Comparison of ENCODE assay signal across 1 cellular context in the genomic region with DNA sequence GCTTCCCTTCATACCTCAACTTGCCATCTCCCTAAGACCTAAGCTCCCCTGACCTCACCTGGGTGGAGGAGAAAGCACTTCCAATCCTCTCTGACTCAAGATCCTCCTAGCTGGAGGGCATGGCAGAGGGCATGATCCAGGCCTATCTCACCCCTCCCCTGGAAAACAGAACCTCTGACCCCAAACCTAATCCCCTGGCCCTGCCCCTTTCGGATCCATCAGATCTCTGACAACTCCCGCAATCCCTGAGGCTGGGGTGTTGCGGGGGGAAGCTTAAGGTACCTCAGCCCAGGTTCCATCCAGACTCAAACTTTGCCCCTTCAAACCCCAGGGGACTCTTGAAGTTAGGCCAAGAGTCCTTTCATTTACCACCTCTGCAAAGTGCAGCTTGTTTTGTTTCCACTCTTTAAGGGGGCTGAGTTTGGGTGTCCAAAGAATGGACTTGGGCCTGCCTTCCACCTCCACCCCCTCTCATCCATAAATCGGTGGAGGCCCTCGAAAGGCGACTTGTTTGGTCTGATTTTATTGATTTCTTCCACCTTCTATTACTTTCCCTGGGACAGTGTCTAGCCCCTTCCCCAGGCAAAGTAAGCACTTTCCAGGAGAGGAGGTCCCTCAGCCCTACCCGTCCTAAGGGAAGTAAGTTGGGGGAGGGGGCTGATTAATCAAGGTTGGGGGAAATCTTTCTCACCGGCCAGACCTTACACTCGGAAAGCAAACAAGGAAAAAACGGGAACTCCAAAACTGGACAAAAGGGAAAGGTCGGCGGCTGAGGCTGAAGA.
A peak's percentile ranks its signal among the peaks of the same experiment; 100 is the strongest.
TF ChIP-seq lines count a peak whose summit lies in the region.

No MANE protein-coding gene starts in this region.

TF ChIP-seq in HepG2, 621 proteins besides CTCF, POLR2A, EP300 and RAD21 (continues in another document):
- TF ChIP-seq, protein P1, sequence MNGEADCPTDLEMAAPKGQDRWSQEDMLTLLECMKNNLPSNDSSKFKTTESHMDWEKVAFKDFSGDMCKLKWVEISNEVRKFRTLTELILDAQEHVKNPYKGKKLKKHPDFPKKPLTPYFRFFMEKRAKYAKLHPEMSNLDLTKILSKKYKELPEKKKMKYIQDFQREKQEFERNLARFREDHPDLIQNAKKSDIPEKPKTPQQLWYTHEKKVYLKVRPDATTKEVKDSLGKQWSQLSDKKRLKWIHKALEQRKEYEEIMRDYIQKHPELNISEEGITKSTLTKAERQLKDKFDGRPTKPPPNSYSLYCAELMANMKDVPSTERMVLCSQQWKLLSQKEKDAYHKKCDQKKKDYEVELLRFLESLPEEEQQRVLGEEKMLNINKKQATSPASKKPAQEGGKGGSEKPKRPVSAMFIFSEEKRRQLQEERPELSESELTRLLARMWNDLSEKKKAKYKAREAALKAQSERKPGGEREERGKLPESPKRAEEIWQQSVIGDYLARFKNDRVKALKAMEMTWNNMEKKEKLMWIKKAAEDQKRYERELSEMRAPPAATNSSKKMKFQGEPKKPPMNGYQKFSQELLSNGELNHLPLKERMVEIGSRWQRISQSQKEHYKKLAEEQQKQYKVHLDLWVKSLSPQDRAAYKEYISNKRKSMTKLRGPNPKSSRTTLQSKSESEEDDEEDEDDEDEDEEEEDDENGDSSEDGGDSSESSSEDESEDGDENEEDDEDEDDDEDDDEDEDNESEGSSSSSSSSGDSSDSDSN (CRISPR knock-in tag; IDR thresholded peaks at IDR 0.05): peak; percentile 18; the same call in 1 of the 2 replicates
- TF ChIP-seq HMGA1 (CRISPR knock-in tag; conservative IDR thresholded peaks at IDR 0.05) (no peak), TAF1 (CRISPR knock-in tag; IDR thresholded peaks at IDR 0.05) (0 out of 2 replicates have a peak, but pooled peaks have one; percentile 7), KMT2B (CRISPR knock-in tag; IDR thresholded peaks at IDR 0.05) (no peak), ZNF451 (CRISPR knock-in tag; IDR thresholded peaks at IDR 0.05) (no peak; the same call in 1 of the 2 replicates), SALL1 (CRISPR knock-in tag; IDR thresholded peaks at IDR 0.05) (0 out of 2 replicates have a peak, but pooled peaks have one; percentile 47), GZF1 (CRISPR knock-in tag; IDR thresholded peaks at IDR 0.05) (no peak), GPN1 (CRISPR knock-in tag; IDR thresholded peaks at IDR 0.05; ENCODE audit: borderline replicate concordance) (no peak), ZNF75D (CRISPR knock-in tag; IDR thresholded peaks at IDR 0.05; ENCODE audit: borderline replicate concordance) (0 out of 2 replicates have a peak, but pooled peaks have one; percentile 67), HDAC1 (CRISPR knock-in tag; IDR thresholded peaks at IDR 0.05) (0 out of 2 replicates have a peak, but pooled peaks have one; percentile 17), DNMT1 (CRISPR knock-in tag; IDR thresholded peaks at IDR 0.05) (peak; percentile 46; the same call in 1 of the 2 replicates), NR1H2 (CRISPR knock-in tag; IDR thresholded peaks at IDR 0.05; ENCODE audit: borderline replicate concordance, low read depth) (no peak), ZNF850 (CRISPR knock-in tag; conservative IDR thresholded peaks at IDR 0.05) (no peak), ATAD3A (CRISPR knock-in tag; IDR thresholded peaks at IDR 0.05) (no peak), SALL2 (CRISPR knock-in tag; IDR thresholded peaks at IDR 0.05) (0 out of 2 replicates have a peak, but pooled peaks have one; percentile 16), NR2F6 (IDR thresholded peaks at IDR 0.05) (peak; percentile 46; the same call in 1 of the 2 replicates), NR2F6 (CRISPR knock-in tag; IDR thresholded peaks at IDR 0.05) (peak; percentile 52; the same call in 1 of the 2 replicates), NFKB2 (CRISPR knock-in tag; IDR thresholded peaks at IDR 0.05; ENCODE audit: borderline replicate concordance) (0 out of 2 replicates have a peak, but pooled peaks have one; percentile 25), NCOA5 (CRISPR knock-in tag; IDR thresholded peaks at IDR 0.05) (no peak), NONO (IDR thresholded peaks at IDR 0.05) (no peak), NONO (CRISPR knock-in tag; conservative IDR thresholded peaks at IDR 0.05) (peak; percentile 11; the same call in 1 of the 2 replicates), ZNF543 (CRISPR knock-in tag; IDR thresholded peaks at IDR 0.05) (no peak), TARDBP (CRISPR knock-in tag; IDR thresholded peaks at IDR 0.05) (peak; percentile 62; the same call in 1 of the 2 replicates), ZNF235 (CRISPR knock-in tag; IDR thresholded peaks at IDR 0.05; ENCODE audit: borderline replicate concordance) (peak; percentile 19; the same call in 1 of the 2 replicates), SP1 (IDR thresholded peaks at IDR 0.05) (no peak), SP1 (CRISPR knock-in tag; IDR thresholded peaks at IDR 0.05) (no peak), KAT2B (IDR thresholded peaks at IDR 0.05; ENCODE audit: borderline replicate concordance, low read depth, low read length) (0 out of 2 replicates have a peak, but pooled peaks have one; percentile 53)
- TF ChIP-seq, protein P2, sequence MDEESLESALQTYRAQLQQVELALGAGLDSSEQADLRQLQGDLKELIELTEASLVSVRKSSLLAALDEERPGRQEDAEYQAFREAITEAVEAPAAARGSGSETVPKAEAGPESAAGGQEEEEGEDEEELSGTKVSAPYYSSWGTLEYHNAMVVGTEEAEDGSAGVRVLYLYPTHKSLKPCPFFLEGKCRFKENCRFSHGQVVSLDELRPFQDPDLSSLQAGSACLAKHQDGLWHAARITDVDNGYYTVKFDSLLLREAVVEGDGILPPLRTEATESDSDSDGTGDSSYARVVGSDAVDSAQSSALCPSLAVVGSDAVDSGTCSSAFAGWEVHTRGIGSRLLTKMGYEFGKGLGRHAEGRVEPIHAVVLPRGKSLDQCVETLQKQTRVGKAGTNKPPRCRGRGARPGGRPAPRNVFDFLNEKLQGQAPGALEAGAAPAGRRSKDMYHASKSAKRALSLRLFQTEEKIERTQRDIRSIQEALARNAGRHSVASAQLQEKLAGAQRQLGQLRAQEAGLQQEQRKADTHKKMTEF (CRISPR knock-in tag; IDR thresholded peaks at IDR 0.05): 0 out of 2 replicates have a peak, but pooled peaks have one; percentile 40
- TF ChIP-seq, protein P3, sequence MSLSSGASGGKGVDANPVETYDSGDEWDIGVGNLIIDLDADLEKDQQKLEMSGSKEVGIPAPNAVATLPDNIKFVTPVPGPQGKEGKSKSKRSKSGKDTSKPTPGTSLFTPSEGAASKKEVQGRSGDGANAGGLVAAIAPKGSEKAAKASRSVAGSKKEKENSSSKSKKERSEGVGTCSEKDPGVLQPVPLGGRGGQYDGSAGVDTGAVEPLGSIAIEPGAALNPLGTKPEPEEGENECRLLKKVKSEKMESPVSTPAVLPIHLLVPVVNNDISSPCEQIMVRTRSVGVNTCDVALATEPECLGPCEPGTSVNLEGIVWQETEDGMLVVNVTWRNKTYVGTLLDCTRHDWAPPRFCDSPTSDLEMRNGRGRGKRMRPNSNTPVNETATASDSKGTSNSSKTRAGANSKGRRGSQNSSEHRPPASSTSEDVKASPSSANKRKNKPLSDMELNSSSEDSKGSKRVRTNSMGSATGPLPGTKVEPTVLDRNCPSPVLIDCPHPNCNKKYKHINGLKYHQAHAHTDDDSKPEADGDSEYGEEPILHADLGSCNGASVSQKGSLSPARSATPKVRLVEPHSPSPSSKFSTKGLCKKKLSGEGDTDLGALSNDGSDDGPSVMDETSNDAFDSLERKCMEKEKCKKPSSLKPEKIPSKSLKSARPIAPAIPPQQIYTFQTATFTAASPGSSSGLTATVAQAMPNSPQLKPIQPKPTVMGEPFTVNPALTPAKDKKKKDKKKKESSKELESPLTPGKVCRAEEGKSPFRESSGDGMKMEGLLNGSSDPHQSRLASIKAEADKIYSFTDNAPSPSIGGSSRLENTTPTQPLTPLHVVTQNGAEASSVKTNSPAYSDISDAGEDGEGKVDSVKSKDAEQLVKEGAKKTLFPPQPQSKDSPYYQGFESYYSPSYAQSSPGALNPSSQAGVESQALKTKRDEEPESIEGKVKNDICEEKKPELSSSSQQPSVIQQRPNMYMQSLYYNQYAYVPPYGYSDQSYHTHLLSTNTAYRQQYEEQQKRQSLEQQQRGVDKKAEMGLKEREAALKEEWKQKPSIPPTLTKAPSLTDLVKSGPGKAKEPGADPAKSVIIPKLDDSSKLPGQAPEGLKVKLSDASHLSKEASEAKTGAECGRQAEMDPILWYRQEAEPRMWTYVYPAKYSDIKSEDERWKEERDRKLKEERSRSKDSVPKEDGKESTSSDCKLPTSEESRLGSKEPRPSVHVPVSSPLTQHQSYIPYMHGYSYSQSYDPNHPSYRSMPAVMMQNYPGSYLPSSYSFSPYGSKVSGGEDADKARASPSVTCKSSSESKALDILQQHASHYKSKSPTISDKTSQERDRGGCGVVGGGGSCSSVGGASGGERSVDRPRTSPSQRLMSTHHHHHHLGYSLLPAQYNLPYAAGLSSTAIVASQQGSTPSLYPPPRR (CRISPR knock-in tag; IDR thresholded peaks at IDR 0.05; ENCODE audit: borderline replicate concordance): peak; percentile 15; the same call in 1 of the 2 replicates
- TF ChIP-seq, protein P4, sequence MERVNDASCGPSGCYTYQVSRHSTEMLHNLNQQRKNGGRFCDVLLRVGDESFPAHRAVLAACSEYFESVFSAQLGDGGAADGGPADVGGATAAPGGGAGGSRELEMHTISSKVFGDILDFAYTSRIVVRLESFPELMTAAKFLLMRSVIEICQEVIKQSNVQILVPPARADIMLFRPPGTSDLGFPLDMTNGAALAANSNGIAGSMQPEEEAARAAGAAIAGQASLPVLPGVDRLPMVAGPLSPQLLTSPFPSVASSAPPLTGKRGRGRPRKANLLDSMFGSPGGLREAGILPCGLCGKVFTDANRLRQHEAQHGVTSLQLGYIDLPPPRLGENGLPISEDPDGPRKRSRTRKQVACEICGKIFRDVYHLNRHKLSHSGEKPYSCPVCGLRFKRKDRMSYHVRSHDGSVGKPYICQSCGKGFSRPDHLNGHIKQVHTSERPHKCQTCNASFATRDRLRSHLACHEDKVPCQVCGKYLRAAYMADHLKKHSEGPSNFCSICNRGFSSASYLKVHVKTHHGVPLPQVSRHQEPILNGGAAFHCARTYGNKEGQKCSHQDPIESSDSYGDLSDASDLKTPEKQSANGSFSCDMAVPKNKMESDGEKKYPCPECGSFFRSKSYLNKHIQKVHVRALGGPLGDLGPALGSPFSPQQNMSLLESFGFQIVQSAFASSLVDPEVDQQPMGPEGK (CRISPR knock-in tag; IDR thresholded peaks at IDR 0.05): peak; percentile 62
- TF ChIP-seq, protein P5, sequence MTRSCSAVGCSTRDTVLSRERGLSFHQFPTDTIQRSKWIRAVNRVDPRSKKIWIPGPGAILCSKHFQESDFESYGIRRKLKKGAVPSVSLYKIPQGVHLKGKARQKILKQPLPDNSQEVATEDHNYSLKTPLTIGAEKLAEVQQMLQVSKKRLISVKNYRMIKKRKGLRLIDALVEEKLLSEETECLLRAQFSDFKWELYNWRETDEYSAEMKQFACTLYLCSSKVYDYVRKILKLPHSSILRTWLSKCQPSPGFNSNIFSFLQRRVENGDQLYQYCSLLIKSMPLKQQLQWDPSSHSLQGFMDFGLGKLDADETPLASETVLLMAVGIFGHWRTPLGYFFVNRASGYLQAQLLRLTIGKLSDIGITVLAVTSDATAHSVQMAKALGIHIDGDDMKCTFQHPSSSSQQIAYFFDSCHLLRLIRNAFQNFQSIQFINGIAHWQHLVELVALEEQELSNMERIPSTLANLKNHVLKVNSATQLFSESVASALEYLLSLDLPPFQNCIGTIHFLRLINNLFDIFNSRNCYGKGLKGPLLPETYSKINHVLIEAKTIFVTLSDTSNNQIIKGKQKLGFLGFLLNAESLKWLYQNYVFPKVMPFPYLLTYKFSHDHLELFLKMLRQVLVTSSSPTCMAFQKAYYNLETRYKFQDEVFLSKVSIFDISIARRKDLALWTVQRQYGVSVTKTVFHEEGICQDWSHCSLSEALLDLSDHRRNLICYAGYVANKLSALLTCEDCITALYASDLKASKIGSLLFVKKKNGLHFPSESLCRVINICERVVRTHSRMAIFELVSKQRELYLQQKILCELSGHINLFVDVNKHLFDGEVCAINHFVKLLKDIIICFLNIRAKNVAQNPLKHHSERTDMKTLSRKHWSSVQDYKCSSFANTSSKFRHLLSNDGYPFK (CRISPR knock-in tag; IDR thresholded peaks at IDR 0.05; ENCODE audit: borderline replicate concordance): peak; percentile 13; the same call in 1 of the 2 replicates
- TF ChIP-seq, protein P6, sequence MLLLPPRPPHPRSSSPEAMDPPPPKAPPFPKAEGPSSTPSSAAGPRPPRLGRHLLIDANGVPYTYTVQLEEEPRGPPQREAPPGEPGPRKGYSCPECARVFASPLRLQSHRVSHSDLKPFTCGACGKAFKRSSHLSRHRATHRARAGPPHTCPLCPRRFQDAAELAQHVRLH (CRISPR knock-in tag; IDR thresholded peaks at IDR 0.05; ENCODE audit: borderline replicate concordance, low read depth): no peak
- TF ChIP-seq, protein P7, sequence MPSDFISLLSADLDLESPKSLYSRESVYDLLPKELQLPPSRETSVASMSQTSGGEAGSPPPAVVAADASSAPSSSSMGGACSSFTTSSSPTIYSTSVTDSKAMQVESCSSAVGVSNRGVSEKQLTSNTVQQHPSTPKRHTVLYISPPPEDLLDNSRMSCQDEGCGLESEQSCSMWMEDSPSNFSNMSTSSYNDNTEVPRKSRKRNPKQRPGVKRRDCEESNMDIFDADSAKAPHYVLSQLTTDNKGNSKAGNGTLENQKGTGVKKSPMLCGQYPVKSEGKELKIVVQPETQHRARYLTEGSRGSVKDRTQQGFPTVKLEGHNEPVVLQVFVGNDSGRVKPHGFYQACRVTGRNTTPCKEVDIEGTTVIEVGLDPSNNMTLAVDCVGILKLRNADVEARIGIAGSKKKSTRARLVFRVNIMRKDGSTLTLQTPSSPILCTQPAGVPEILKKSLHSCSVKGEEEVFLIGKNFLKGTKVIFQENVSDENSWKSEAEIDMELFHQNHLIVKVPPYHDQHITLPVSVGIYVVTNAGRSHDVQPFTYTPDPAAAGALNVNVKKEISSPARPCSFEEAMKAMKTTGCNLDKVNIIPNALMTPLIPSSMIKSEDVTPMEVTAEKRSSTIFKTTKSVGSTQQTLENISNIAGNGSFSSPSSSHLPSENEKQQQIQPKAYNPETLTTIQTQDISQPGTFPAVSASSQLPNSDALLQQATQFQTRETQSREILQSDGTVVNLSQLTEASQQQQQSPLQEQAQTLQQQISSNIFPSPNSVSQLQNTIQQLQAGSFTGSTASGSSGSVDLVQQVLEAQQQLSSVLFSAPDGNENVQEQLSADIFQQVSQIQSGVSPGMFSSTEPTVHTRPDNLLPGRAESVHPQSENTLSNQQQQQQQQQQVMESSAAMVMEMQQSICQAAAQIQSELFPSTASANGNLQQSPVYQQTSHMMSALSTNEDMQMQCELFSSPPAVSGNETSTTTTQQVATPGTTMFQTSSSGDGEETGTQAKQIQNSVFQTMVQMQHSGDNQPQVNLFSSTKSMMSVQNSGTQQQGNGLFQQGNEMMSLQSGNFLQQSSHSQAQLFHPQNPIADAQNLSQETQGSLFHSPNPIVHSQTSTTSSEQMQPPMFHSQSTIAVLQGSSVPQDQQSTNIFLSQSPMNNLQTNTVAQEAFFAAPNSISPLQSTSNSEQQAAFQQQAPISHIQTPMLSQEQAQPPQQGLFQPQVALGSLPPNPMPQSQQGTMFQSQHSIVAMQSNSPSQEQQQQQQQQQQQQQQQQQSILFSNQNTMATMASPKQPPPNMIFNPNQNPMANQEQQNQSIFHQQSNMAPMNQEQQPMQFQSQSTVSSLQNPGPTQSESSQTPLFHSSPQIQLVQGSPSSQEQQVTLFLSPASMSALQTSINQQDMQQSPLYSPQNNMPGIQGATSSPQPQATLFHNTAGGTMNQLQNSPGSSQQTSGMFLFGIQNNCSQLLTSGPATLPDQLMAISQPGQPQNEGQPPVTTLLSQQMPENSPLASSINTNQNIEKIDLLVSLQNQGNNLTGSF (CRISPR knock-in tag; IDR thresholded peaks at IDR 0.05): no peak
